Comparison of ENCODE assay signal across 8 cellular contexts in genomic region chr6:16576391-16577368, GRCh38.
DNase-seq lines count a peak whose midpoint lies in the region; ATAC-seq and TF ChIP-seq lines count a peak whose summit lies in the region.

No MANE protein-coding gene starts in this region.

- H3K9me3 ChIP-seq in mucosa of rectum (ENCODE audit: control insufficient read depth in 2 of 2, low read length in 2 of 2) (no peaks in the 10 kb centered on the region), ascending aorta (no peaks in the 10 kb centered on the region)

- ATAC-seq in GM18868 (IDR thresholded peaks at IDR 0.05; ENCODE audit: unreplicated experiment) (peak; percentile 96), HG02571 (IDR thresholded peaks at IDR 0.05; ENCODE audit: unreplicated experiment) (peak; percentile 86)
- no peak for ATAC-seq in natural killer cell treated with Interleukin-12 subunit alpha and Interleukin-12 subunit beta and Interleukin-15 and Interleukin-18, amount 100 ng/mL, for 72 hours

- peaks cover 5 to 7% of the 10 kb centered on the region in 2 donors for H3K4me1 ChIP-seq in mucosa of rectum (ENCODE audit: control insufficient read depth in 2 of 2, insufficient read depth in 2 of 2, low read length in 2 of 2)
- no peaks in the 10 kb centered on the region for H3K4me1 ChIP-seq in ascending aorta

- DNase-seq in LHCN-M2 (ENCODE audit: low read depth): peak; percentile 49
- DNase-seq in cardiac septum (ENCODE audit: low spot score): no peak
- DNase-seq in natural killer cell treated with Interleukin-12 subunit alpha and Interleukin-12 subunit beta and Interleukin-15 and Interleukin-18, amount 100 ng/mL, for 72 hours (ENCODE audit: low spot score): no peak
- DNase-seq in DMS153 (lab: John Stamatoyannopoulos, UW): no peak
- DNase-seq in ascending aorta (ENCODE audit: low spot score in 2 of 2): no peak

- H3K27ac Mint-ChIP-seq in natural killer cell treated with Interleukin-12 subunit alpha and Interleukin-12 subunit beta and Interleukin-15 and Interleukin-18, amount 100 ng/mL, for 72 hours: no peak overlapping the region

- H3K4me3 Mint-ChIP-seq in natural killer cell treated with Interleukin-12 subunit alpha and Interleukin-12 subunit beta and Interleukin-15 and Interleukin-18, amount 100 ng/mL, for 72 hours: no peak overlapping the region

- no peaks in the 10 kb centered on the region for H3K27me3 Mint-ChIP-seq in natural killer cell treated with Interleukin-12 subunit alpha and Interleukin-12 subunit beta and Interleukin-15 and Interleukin-18, amount 100 ng/mL, for 72 hours

- no peaks in the 10 kb centered on the region for H3K9me3 Mint-ChIP-seq in natural killer cell treated with Interleukin-12 subunit alpha and Interleukin-12 subunit beta and Interleukin-15 and Interleukin-18, amount 100 ng/mL, for 72 hours

- intact Hi-C loops in cardiac septum (cut with DNase I): no loop called here
- intact Hi-C loops in ascending aorta (cut with DNase I): no loop called here

- no peaks in the 10 kb centered on the region for H3K36me3 Mint-ChIP-seq in natural killer cell treated with Interleukin-12 subunit alpha and Interleukin-12 subunit beta and Interleukin-15 and Interleukin-18, amount 100 ng/mL, for 72 hours

- H3K4me3 ChIP-seq in mucosa of rectum (ENCODE audit: low read length in 2 of 2): peak overlapping the region; percentile 53 to 56
- H3K4me3 ChIP-seq in ascending aorta: no peak overlapping the region

- H3K27ac ChIP-seq in mucosa of rectum (ENCODE audit: low read depth in 2 of 2, low read length in 2 of 2): peak overlapping the region; percentile 32 to 46
- no peak overlapping the region for H3K27ac ChIP-seq in ascending aorta

- TF ChIP-seq CTCF in ascending aorta (IDR thresholded peaks at IDR 0.05): no peak

- peaks cover 12 to 24% of the 10 kb centered on the region in 2 donors for H3K4me1 Mint-ChIP-seq in natural killer cell treated with Interleukin-12 subunit alpha and Interleukin-12 subunit beta and Interleukin-15 and Interleukin-18, amount 100 ng/mL, for 72 hours (ENCODE audit: low read depth in 2 of 2)

- peak overlapping the region in 1 of 2 donors; percentile 8 for H3K9ac ChIP-seq in mucosa of rectum (ENCODE audit: low read depth in 1 of 2, low read length in 2 of 2)

- H3K27me3 ChIP-seq in mucosa of rectum (ENCODE audit: control insufficient read depth in 2 of 2, insufficient read depth in 2 of 2, low read length in 2 of 2) (no peaks in the 10 kb centered on the region), ascending aorta (no peaks in the 10 kb centered on the region)

- no peaks in the 10 kb centered on the region for H3K36me3 ChIP-seq in mucosa of rectum (ENCODE audit: control insufficient read depth in 2 of 2, insufficient read depth in 2 of 2, low read length in 2 of 2)
- H3K36me3 ChIP-seq in ascending aorta: peaks cover 0 to 3% of the 10 kb centered on the region in 2 donors

Comparison
In these comparisons a context has a peak if more than half of its experiments do, and no peak if none do; other contexts are left out.
1. ATAC-seq: peak in GM18868 (single experiment) and HG02571 (single experiment); none in natural killer cell treated with Interleukin-12 subunit alpha and Interleukin-12 subunit beta and Interleukin-15 and Interleukin-18, amount 100 ng/mL, for 72 hours (0 of 2).
2. H3K27ac ChIP-seq: peak in mucosa of rectum (2 of 2); none in ascending aorta (0 of 2).
3. H3K4me3 ChIP-seq: peak in mucosa of rectum (2 of 2); none in ascending aorta (0 of 2).